ENCODE assay signal across 1 cellular context in the genomic region with DNA sequence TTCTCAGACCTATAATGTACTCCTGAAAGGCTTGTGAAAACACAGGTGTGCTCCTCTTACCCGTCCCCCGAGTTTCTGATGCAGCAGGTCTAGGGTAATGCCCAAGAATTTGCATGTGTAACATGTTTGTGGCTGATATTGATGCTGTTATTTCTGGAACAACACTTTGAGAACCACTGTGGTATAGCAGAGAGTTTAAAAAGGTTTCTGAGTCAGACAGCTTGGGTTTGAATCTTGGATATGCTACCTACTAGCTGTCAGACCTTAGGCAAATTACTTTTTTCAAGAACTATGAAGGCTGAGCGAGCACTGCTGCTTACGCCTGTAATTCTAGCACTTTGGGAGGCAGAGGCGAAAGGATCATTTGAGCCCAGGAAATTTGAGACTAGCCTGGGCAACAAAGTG.
TF ChIP-seq lines count a peak whose summit lies in the region.

No MANE protein-coding gene starts in this region.

TF ChIP-seq in GM12878, 131 proteins besides CTCF, POLR2A, EP300 and RAD21 (continued from another document and continues in another):
- TF ChIP-seq, protein P1, sequence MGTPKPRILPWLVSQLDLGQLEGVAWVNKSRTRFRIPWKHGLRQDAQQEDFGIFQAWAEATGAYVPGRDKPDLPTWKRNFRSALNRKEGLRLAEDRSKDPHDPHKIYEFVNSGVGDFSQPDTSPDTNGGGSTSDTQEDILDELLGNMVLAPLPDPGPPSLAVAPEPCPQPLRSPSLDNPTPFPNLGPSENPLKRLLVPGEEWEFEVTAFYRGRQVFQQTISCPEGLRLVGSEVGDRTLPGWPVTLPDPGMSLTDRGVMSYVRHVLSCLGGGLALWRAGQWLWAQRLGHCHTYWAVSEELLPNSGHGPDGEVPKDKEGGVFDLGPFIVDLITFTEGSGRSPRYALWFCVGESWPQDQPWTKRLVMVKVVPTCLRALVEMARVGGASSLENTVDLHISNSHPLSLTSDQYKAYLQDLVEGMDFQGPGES (IDR thresholded peaks at IDR 0.05), result no peak
- TF ChIP-seq RELA (IDR thresholded peaks at IDR 0.05; ENCODE audit: borderline replicate concordance, partially characterized antibody), result no peak
- peak; percentile 71 for TF ChIP-seq IKZF1 (conservative IDR thresholded peaks at IDR 0.05)
- TF ChIP-seq SUPT20H (IDR thresholded peaks at IDR 0.05; ENCODE audit: borderline replicate concordance, control insufficient read depth, low read depth, low read length), result no peak
- TF ChIP-seq, protein P2, sequence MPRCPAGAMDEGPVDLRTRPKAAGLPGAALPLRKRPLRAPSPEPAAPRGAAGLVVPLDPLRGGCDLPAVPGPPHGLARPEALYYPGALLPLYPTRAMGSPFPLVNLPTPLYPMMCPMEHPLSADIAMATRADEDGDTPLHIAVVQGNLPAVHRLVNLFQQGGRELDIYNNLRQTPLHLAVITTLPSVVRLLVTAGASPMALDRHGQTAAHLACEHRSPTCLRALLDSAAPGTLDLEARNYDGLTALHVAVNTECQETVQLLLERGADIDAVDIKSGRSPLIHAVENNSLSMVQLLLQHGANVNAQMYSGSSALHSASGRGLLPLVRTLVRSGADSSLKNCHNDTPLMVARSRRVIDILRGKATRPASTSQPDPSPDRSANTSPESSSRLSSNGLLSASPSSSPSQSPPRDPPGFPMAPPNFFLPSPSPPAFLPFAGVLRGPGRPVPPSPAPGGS (IDR thresholded peaks at IDR 0.05; ENCODE audit: borderline replicate concordance, insufficient read depth, low read depth, low read length, poor library complexity, severe bottlenecking), result peak; percentile 68
- no peak for TF ChIP-seq POLR2AphosphoS2 (IDR thresholded peaks at IDR 0.05; ENCODE audit: low read depth, low read length)
- TF ChIP-seq, protein P3, sequence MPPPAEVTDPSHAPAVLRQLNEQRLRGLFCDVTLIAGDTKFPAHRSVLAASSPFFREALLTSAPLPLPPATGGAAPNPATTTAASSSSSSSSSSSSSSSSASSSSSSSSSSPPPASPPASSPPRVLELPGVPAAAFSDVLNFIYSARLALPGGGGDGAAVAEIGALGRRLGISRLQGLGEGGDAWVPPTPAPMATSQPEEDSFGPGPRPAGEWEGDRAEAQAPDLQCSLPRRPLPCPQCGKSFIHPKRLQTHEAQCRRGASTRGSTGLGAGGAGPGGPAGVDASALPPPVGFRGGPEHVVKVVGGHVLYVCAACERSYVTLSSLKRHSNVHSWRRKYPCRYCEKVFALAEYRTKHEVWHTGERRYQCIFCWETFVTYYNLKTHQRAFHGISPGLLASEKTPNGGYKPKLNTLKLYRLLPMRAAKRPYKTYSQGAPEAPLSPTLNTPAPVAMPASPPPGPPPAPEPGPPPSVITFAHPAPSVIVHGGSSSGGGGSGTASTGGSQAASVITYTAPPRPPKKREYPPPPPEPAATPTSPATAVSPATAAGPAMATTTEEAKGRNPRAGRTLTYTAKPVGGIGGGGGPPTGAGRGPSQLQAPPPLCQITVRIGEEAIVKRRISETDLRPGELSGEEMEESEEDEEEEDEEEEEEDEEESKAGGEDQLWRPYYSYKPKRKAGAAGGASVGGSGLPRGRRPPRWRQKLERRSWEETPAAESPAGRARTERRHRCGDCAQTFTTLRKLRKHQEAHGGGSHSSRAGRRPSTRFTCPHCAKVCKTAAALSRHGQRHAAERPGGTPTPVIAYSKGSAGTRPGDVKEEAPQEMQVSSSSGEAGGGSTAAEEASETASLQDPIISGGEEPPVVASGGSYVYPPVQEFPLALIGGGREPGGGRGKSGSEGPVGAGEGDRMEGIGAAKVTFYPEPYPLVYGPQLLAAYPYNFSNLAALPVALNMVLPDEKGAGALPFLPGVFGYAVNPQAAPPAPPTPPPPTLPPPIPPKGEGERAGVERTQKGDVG (CRISPR knock-in tag; IDR thresholded peaks at IDR 0.05), result no peak
- TF ChIP-seq, protein P4, sequence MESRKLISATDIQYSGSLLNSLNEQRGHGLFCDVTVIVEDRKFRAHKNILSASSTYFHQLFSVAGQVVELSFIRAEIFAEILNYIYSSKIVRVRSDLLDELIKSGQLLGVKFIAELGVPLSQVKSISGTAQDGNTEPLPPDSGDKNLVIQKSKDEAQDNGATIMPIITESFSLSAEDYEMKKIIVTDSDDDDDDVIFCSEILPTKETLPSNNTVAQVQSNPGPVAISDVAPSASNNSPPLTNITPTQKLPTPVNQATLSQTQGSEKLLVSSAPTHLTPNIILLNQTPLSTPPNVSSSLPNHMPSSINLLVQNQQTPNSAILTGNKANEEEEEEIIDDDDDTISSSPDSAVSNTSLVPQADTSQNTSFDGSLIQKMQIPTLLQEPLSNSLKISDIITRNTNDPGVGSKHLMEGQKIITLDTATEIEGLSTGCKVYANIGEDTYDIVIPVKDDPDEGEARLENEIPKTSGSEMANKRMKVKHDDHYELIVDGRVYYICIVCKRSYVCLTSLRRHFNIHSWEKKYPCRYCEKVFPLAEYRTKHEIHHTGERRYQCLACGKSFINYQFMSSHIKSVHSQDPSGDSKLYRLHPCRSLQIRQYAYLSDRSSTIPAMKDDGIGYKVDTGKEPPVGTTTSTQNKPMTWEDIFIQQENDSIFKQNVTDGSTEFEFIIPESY (IDR thresholded peaks at IDR 0.05), result no peak
- TF ChIP-seq HDGF (IDR thresholded peaks at IDR 0.05), result no peak
- no peak for TF ChIP-seq NRF1 (conservative IDR thresholded peaks at IDR 0.05; ENCODE audit: low read depth, low read length)
- no peak for TF ChIP-seq SIX5 (IDR thresholded peaks at IDR 0.05; ENCODE audit: low read depth, low read length, severe bottlenecking)
- TF ChIP-seq PAX8 (IDR thresholded peaks at IDR 0.05), result no peak
- TF ChIP-seq NR2C1 (IDR thresholded peaks at IDR 0.05), result no peak
- 0 out of 2 replicates have a peak, but pooled peaks have one; percentile 74 for TF ChIP-seq PAX5 (IDR thresholded peaks at IDR 0.05; ENCODE audit: borderline replicate concordance, low read depth, low read length)
- TF ChIP-seq EED (IDR thresholded peaks at IDR 0.05; ENCODE audit: low read depth), result peak; percentile 55
- TF ChIP-seq SREBF1 (IDR thresholded peaks at IDR 0.05; ENCODE audit: low read length), result peak; percentile 35
- peak; percentile 45; the same call in 1 of the 2 replicates for TF ChIP-seq GABPA (IDR thresholded peaks at IDR 0.05; ENCODE audit: low read depth)
- TF ChIP-seq, protein P5, sequence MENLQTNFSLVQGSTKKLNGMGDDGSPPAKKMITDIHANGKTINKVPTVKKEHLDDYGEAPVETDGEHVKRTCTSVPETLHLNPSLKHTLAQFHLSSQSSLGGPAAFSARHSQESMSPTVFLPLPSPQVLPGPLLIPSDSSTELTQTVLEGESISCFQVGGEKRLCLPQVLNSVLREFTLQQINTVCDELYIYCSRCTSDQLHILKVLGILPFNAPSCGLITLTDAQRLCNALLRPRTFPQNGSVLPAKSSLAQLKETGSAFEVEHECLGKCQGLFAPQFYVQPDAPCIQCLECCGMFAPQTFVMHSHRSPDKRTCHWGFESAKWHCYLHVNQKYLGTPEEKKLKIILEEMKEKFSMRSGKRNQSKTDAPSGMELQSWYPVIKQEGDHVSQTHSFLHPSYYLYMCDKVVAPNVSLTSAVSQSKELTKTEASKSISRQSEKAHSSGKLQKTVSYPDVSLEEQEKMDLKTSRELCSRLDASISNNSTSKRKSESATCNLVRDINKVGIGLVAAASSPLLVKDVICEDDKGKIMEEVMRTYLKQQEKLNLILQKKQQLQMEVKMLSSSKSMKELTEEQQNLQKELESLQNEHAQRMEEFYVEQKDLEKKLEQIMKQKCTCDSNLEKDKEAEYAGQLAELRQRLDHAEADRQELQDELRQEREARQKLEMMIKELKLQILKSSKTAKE (IDR thresholded peaks at IDR 0.05; ENCODE audit: low read depth, poor library complexity, severe bottlenecking), result peak; percentile 94
- peak; percentile 94 for TF ChIP-seq MEF2B (IDR thresholded peaks at IDR 0.05; ENCODE audit: partially characterized antibody, poor library complexity, severe bottlenecking)
- TF ChIP-seq TARDBP (IDR thresholded peaks at IDR 0.05; ENCODE audit: borderline replicate concordance), result no peak
- no peak for TF ChIP-seq ZNF274 (IDR thresholded peaks at IDR 0.05; ENCODE audit: insufficient read depth, insufficient read length)
- TF ChIP-seq, protein P6, sequence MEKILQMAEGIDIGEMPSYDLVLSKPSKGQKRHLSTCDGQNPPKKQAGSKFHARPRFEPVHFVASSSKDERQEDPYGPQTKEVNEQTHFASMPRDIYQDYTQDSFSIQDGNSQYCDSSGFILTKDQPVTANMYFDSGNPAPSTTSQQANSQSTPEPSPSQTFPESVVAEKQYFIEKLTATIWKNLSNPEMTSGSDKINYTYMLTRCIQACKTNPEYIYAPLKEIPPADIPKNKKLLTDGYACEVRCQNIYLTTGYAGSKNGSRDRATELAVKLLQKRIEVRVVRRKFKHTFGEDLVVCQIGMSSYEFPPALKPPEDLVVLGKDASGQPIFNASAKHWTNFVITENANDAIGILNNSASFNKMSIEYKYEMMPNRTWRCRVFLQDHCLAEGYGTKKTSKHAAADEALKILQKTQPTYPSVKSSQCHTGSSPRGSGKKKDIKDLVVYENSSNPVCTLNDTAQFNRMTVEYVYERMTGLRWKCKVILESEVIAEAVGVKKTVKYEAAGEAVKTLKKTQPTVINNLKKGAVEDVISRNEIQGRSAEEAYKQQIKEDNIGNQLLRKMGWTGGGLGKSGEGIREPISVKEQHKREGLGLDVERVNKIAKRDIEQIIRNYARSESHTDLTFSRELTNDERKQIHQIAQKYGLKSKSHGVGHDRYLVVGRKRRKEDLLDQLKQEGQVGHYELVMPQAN (conservative IDR thresholded peaks at IDR 0.05), result no peak
- no peak for TF ChIP-seq SRF (IDR thresholded peaks at IDR 0.05; ENCODE audit: low read depth in 2 of 2, low read length in 2 of 2)
- no peak for TF ChIP-seq SREBF2 (IDR thresholded peaks at IDR 0.05; ENCODE audit: low read length)
- TF ChIP-seq STAT1 (conservative IDR thresholded peaks at IDR 0.05), result no peak
- 0 out of 2 replicates have a peak, but pooled peaks have one; percentile 70 for TF ChIP-seq CBX5 (IDR thresholded peaks at IDR 0.05; ENCODE audit: low read depth)
- peak; percentile 97 for TF ChIP-seq RUNX3 (IDR thresholded peaks at IDR 0.05; ENCODE audit: low read length)
- TF ChIP-seq CEBPB (IDR thresholded peaks at IDR 0.05; ENCODE audit: borderline replicate concordance in 1 of 2, low read depth in 2 of 2, low read length in 2 of 2), result peak in 1 of 2 experiments; percentile 64; a peak in 1 of 4 replicates
- no peak for TF ChIP-seq HDAC6 (IDR thresholded peaks at IDR 0.05; ENCODE audit: unreplicated experiment)
- TF ChIP-seq BHLHE40 (IDR thresholded peaks at IDR 0.05; ENCODE audit: borderline replicate concordance in 1 of 2, low read depth in 2 of 2, low read length in 1 of 2), result peak; percentile 51 to 59; a peak in 2 of 4 replicates
- no peak for TF ChIP-seq MYC (IDR thresholded peaks at IDR 0.05; ENCODE audit: insufficient read depth, insufficient read length, insufficient replicate concordance, low read length, severe bottlenecking)
- no peak for TF ChIP-seq SMARCA5 (IDR thresholded peaks at IDR 0.05)
- TF ChIP-seq CHD2 (IDR thresholded peaks at IDR 0.05; ENCODE audit: borderline replicate concordance, low read depth, low read length), result 0 out of 2 replicates have a peak, but pooled peaks have one; percentile 31
- TF ChIP-seq ZNF24 (IDR thresholded peaks at IDR 0.05), result no peak
- TF ChIP-seq, protein P7, sequence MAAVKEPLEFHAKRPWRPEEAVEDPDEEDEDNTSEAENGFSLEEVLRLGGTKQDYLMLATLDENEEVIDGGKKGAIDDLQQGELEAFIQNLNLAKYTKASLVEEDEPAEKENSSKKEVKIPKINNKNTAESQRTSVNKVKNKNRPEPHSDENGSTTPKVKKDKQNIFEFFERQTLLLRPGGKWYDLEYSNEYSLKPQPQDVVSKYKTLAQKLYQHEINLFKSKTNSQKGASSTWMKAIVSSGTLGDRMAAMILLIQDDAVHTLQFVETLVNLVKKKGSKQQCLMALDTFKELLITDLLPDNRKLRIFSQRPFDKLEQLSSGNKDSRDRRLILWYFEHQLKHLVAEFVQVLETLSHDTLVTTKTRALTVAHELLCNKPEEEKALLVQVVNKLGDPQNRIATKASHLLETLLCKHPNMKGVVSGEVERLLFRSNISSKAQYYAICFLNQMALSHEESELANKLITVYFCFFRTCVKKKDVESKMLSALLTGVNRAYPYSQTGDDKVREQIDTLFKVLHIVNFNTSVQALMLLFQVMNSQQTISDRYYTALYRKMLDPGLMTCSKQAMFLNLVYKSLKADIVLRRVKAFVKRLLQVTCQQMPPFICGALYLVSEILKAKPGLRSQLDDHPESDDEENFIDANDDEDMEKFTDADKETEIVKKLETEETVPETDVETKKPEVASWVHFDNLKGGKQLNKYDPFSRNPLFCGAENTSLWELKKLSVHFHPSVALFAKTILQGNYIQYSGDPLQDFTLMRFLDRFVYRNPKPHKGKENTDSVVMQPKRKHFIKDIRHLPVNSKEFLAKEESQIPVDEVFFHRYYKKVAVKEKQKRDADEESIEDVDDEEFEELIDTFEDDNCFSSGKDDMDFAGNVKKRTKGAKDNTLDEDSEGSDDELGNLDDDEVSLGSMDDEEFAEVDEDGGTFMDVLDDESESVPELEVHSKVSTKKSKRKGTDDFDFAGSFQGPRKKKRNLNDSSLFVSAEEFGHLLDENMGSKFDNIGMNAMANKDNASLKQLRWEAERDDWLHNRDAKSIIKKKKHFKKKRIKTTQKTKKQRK (IDR thresholded peaks at IDR 0.05; ENCODE audit: low read depth, low read length), result no peak
- TF ChIP-seq FOXK2 (IDR thresholded peaks at IDR 0.05), result no peak
- TF ChIP-seq CBX3 (IDR thresholded peaks at IDR 0.05; ENCODE audit: borderline replicate concordance, low read depth), result no peak
- TF ChIP-seq PML (IDR thresholded peaks at IDR 0.05; ENCODE audit: low read length), result peak; percentile 71
- peak; percentile 73 for TF ChIP-seq ATF7 (IDR thresholded peaks at IDR 0.05; ENCODE audit: low read depth)
- peak; percentile 69; the same call in 1 of the 2 replicates for TF ChIP-seq MTA2 (IDR thresholded peaks at IDR 0.05; ENCODE audit: low read depth)
- no peak for TF ChIP-seq BMI1 (IDR thresholded peaks at IDR 0.05; ENCODE audit: borderline replicate concordance)
- TF ChIP-seq, protein P8, sequence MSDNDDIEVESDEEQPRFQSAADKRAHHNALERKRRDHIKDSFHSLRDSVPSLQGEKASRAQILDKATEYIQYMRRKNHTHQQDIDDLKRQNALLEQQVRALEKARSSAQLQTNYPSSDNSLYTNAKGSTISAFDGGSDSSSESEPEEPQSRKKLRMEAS (IDR thresholded peaks at IDR 0.05; ENCODE audit: low read depth, low read length), result no peak
- peak; percentile 62 for TF ChIP-seq ZNF384 (IDR thresholded peaks at IDR 0.05; ENCODE audit: borderline replicate concordance, low read depth, low read length)
- 0 out of 2 replicates have a peak, but pooled peaks have one; percentile 18 for TF ChIP-seq GATAD2B (conservative IDR thresholded peaks at IDR 0.05; ENCODE audit: low read depth)
- TF ChIP-seq RAD51 (IDR thresholded peaks at IDR 0.05), result no peak
- no peak for TF ChIP-seq ZNF207 (IDR thresholded peaks at IDR 0.05; ENCODE audit: borderline replicate concordance)
- peak; percentile 69 for TF ChIP-seq CREM (IDR thresholded peaks at IDR 0.05; ENCODE audit: low read depth)
- TF ChIP-seq, protein P9, sequence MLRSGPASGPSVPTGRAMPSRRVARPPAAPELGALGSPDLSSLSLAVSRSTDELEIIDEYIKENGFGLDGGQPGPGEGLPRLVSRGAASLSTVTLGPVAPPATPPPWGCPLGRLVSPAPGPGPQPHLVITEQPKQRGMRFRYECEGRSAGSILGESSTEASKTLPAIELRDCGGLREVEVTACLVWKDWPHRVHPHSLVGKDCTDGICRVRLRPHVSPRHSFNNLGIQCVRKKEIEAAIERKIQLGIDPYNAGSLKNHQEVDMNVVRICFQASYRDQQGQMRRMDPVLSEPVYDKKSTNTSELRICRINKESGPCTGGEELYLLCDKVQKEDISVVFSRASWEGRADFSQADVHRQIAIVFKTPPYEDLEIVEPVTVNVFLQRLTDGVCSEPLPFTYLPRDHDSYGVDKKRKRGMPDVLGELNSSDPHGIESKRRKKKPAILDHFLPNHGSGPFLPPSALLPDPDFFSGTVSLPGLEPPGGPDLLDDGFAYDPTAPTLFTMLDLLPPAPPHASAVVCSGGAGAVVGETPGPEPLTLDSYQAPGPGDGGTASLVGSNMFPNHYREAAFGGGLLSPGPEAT (IDR thresholded peaks at IDR 0.05; ENCODE audit: low read depth), result peak; percentile 80; the same call in 1 of the 2 replicates
